Comparison of ENCODE assay signal across 9 cellular contexts in the genomic region with DNA sequence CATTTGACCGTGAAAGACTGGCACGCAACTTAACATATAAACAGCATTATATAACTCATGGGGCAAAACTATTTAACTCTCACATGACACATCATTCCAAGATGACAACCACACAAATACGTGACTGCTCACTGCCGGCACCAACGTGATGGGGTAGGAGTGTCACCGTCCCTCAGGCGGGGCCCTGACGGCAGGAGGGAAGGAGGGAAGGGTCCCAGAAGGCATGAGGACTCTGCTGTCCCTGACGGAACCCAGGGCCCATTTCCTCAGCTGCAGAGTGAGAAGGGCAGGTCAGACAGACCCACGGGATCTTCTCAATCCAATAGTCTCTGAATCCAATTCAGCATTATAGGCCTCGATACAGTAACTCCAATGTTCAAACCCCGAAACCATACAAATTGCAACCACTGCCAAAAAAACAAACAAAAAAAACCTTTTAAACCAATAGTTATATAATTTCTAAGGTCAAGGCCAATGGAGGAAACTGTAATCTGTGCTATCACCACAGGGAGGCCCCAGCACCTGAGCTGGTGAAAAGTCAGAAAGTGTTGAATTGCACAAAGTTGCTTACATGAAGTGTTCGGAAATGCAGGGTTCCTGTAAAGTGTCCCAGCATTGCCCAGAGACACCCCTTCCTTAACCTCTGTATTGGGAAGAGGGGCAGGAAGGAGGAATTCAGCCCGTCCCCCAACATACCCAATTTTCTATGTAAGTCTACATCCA.
DNase-seq lines count a peak whose midpoint lies in the region; TF ChIP-seq lines count a peak whose summit lies in the region.
"Had no signal": no experiment of that assay in that cellular context is flagged by ENCODE, and none has a peak within 500 bp of the region (broad histone marks: within the 10 kb centered on the region; RNA-seq: fewer than 3 reads in every experiment).

No MANE protein-coding gene starts in this region.

- no peaks in the 10 kb centered on the region for H3K27me3 Mint-ChIP-seq in neural crest cell (ENCODE audit: low read depth)
- no peaks in the 10 kb centered on the region for H3K27me3 Mint-ChIP-seq in activated naive CD4-positive, alpha-beta T cell treated with anti-CD3 and anti-CD28 coated beads for 36 hours (ENCODE audit: low read depth)

- CTCF ChIA-PET in activated naive CD4-positive, alpha-beta T cell treated with anti-CD3 and anti-CD28 coated beads for 36 hours (lab: Charles Lee): no interaction called here

- DNase-seq in EL (peak; percentile 20), Kasumi-1 (lab: John Stamatoyannopoulos, UW) (peak; percentile 3 to 10), dermis blood vessel endothelial cell (peak; percentile 53), neural crest cell (ENCODE audit: low read depth, low spot score) (no peak), NCI-H1436 treated with DMSO at 0.1 percent for 48 hours (lab: John Stamatoyannopoulos, UW) (no peak), activated gamma-delta T cell treated with Interleukin-2 at 50 U/mL for 16 hours (no peak), NCI-H1694 treated with DMSO at 0.1 percent for 48 hours (lab: John Stamatoyannopoulos, UW) (no peak)
- DNase-seq in activated naive CD4-positive, alpha-beta T cell treated with anti-CD3 and anti-CD28 coated beads for 36 hours: no peak
- DNase-seq: left cardiac atrium had no signal

- H3K36me3 Mint-ChIP-seq in neural crest cell (ENCODE audit: low read depth): no peaks in the 10 kb centered on the region
- H3K36me3 Mint-ChIP-seq in activated naive CD4-positive, alpha-beta T cell treated with anti-CD3 and anti-CD28 coated beads for 36 hours (ENCODE audit: low read depth): no peaks in the 10 kb centered on the region

- H3K9me3 Mint-ChIP-seq in neural crest cell: no peaks in the 10 kb centered on the region
- H3K9me3 Mint-ChIP-seq in activated naive CD4-positive, alpha-beta T cell treated with anti-CD3 and anti-CD28 coated beads for 36 hours: no peaks in the 10 kb centered on the region

- no peak overlapping the region for H3K27ac Mint-ChIP-seq in neural crest cell (ENCODE audit: unreplicated experiment)
- H3K27ac Mint-ChIP-seq in activated naive CD4-positive, alpha-beta T cell treated with anti-CD3 and anti-CD28 coated beads for 36 hours: no peak overlapping the region

- TF ChIP-seq CTCF in neural crest cell (conservative IDR thresholded peaks at IDR 0.05): peak; percentile 59

- intact Hi-C loops in activated naive CD4-positive, alpha-beta T cell treated with anti-CD3 and anti-CD28 coated beads for 36 hours (cut with micrococcal nuclease): no loop called here

- H3K4me1 Mint-ChIP-seq in neural crest cell: peaks cover 19% of the 10 kb centered on the region
- no peaks in the 10 kb centered on the region for H3K4me1 Mint-ChIP-seq in activated naive CD4-positive, alpha-beta T cell treated with anti-CD3 and anti-CD28 coated beads for 36 hours (ENCODE audit: low read depth)

- H3K4me3 Mint-ChIP-seq in neural crest cell: no peak overlapping the region
- H3K4me3 Mint-ChIP-seq in activated naive CD4-positive, alpha-beta T cell treated with anti-CD3 and anti-CD28 coated beads for 36 hours: no peak overlapping the region

Comparison
In these comparisons a context has a peak if more than half of its experiments do, and no peak if none do; other contexts are left out.
1. DNase-seq: peak in EL (single experiment), Kasumi-1 (2 of 2) and dermis blood vessel endothelial cell (single experiment); none in neural crest cell (single experiment), activated naive CD4-positive, alpha-beta T cell treated with anti-CD3 and anti-CD28 coated beads for 36 hours (single experiment), NCI-H1436 treated with DMSO at 0.1 percent for 48 hours (single experiment), activated gamma-delta T cell treated with Interleukin-2 at 50 U/mL for 16 hours (single experiment) and NCI-H1694 treated with DMSO at 0.1 percent for 48 hours (single experiment).